ENCODE assay signal across 17 cellular contexts in the genomic region with DNA sequence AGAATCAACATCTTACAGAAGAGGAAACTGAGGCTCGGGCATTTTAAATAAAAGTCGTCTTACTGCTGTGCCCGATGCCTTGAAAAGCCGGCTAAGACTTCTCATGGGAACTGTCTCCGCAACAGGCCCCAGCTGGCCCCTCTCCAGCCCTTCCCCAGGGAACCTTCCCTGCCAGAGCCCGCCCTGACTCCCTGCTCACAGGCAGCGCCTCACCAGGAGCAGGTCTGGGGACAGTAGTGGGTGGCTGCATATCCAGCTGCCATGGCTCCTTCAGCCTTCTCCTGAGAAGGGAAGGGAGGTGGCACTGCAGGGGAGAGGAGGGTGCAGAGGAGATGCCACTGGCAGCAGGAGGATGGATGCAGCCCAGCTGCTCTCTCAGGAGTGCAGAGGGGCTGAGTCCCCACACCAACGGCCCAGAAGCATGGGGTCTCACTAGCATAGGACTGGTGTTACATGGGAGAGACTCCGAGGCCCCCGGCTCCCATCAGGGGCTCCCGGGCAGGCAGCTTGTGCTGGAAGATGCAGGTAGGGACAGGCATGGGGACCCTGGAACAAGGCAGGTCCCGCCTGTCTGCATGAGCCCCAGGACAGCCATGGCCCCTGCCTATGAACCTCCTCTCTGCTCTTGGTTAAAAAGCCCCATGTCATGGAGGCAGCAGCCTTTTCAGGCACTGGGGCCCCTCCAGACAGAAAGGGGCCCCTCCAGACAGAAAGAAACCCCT.
DNase-seq lines count a peak whose midpoint lies in the region; ATAC-seq and TF ChIP-seq lines count a peak whose summit lies in the region.
"Had no signal": no experiment of that assay in that cellular context is flagged by ENCODE, and none has a peak within 500 bp of the region (broad histone marks: within the 10 kb centered on the region; RNA-seq: fewer than 3 reads in every experiment).

No MANE protein-coding gene starts in this region.

- H3K36me3 ChIP-seq in gastroesophageal sphincter = no peaks in the 10 kb centered on the region

- DNase-seq in stimulated activated naive CD8-positive, alpha-beta T cell treated with anti-CD3 and anti-CD28 coated beads, Interleukin-15, amount 100 ng/mL, for 72 hours = no peak
- DNase-seq in stimulated activated naive CD8-positive, alpha-beta T cell treated with anti-CD3 and anti-CD28 coated beads, Interleukin-15, Interleukin-2, amounts not matched to agents 100 U/mL and 50 U/mL, for 24 hours = no peak
- DNase-seq in NCI-H69 (lab: John Stamatoyannopoulos, UW) (peak; percentile 0), iPS-NIHi11 (ENCODE audit: low spot score) (peak; percentile 1), NCI-H2081 treated with DMSO at 0.1 percent for 48 hours (lab: John Stamatoyannopoulos, UW) (no peak), NCI-H128 (lab: John Stamatoyannopoulos, UW; ENCODE audit: unreplicated experiment) (no peak)
- no peak for DNase-seq in stimulated activated effector memory CD8-positive, alpha-beta T cell treated with anti-CD3 and anti-CD28 coated beads, Interleukin-12 subunit alpha, Interleukin-12 subunit beta, amount 100 ng/mL, for 72 hours (ENCODE audit: low spot score in 2 of 2)
- DNase-seq: AML-193, DMS79, NCI-H1417 treated with DMSO at 0.1 percent for 48 hours, NCI-H2029 treated with DMSO at 0.1 percent for 48 hours, NCI-H345, RPMI8226, SIG-M5 had no signal

- TF ChIP-seq EP300 in gastroesophageal sphincter (IDR thresholded peaks at IDR 0.05) = no peak

- no peak for TF ChIP-seq POLR2A in gastroesophageal sphincter (IDR thresholded peaks at IDR 0.05)

- peaks cover 12% of the 10 kb centered on the region for H3K27me3 Mint-ChIP-seq in stimulated activated naive CD8-positive, alpha-beta T cell treated with anti-CD3 and anti-CD28 coated beads, Interleukin-15, amount 100 ng/mL, for 72 hours

- no peaks in the 10 kb centered on the region for H3K36me3 Mint-ChIP-seq in stimulated activated effector memory CD8-positive, alpha-beta T cell treated with anti-CD3 and anti-CD28 coated beads, Interleukin-12 subunit alpha, Interleukin-12 subunit beta, amount 100 ng/mL, for 72 hours
- H3K36me3 Mint-ChIP-seq: CD14-positive monocyte had no signal

- H3K27me3 ChIP-seq in gastroesophageal sphincter = no peaks in the 10 kb centered on the region

- TF ChIP-seq CTCF in gastroesophageal sphincter (IDR thresholded peaks at IDR 0.05) = no peak

- ATAC-seq in stimulated activated naive CD8-positive, alpha-beta T cell treated with anti-CD3 and anti-CD28 coated beads, Interleukin-15, amount 100 ng/mL, for 72 hours = peak; percentile 24
- no peak for ATAC-seq in stimulated activated naive CD8-positive, alpha-beta T cell treated with anti-CD3 and anti-CD28 coated beads, Interleukin-15, Interleukin-2, amounts not matched to agents 100 U/mL and 50 U/mL, for 24 hours
- peak; percentile 37 for ATAC-seq in stimulated activated effector memory CD8-positive, alpha-beta T cell treated with anti-CD3 and anti-CD28 coated beads, Interleukin-12 subunit alpha, Interleukin-12 subunit beta, amount 100 ng/mL, for 72 hours
- ATAC-seq in gastroesophageal sphincter = no peak

- H3K4me3 Mint-ChIP-seq in stimulated activated naive CD8-positive, alpha-beta T cell treated with anti-CD3 and anti-CD28 coated beads, Interleukin-15, amount 100 ng/mL, for 72 hours = no peak overlapping the region
- H3K4me3 Mint-ChIP-seq in stimulated activated effector memory CD8-positive, alpha-beta T cell treated with anti-CD3 and anti-CD28 coated beads, Interleukin-12 subunit alpha, Interleukin-12 subunit beta, amount 100 ng/mL, for 72 hours = no peak overlapping the region
- H3K4me3 Mint-ChIP-seq: CD14-positive monocyte had no signal

- H3K9me3 ChIP-seq in gastroesophageal sphincter = no peaks in the 10 kb centered on the region

- WGBS in gastroesophageal sphincter (ENCODE audit: low coverage in 1 of 2), 2 donors = no CpG with 5 or more reads among the region's 12 CpGs

- H3K4me1 Mint-ChIP-seq in stimulated activated naive CD8-positive, alpha-beta T cell treated with anti-CD3 and anti-CD28 coated beads, Interleukin-15, amount 100 ng/mL, for 72 hours = no peaks in the 10 kb centered on the region
- H3K4me1 Mint-ChIP-seq in stimulated activated effector memory CD8-positive, alpha-beta T cell treated with anti-CD3 and anti-CD28 coated beads, Interleukin-12 subunit alpha, Interleukin-12 subunit beta, amount 100 ng/mL, for 72 hours = no peaks in the 10 kb centered on the region

- H3K4me1 ChIP-seq in gastroesophageal sphincter = no peaks in the 10 kb centered on the region

- H3K27ac Mint-ChIP-seq in stimulated activated naive CD8-positive, alpha-beta T cell treated with anti-CD3 and anti-CD28 coated beads, Interleukin-15, amount 100 ng/mL, for 72 hours = no peak overlapping the region
- H3K27ac Mint-ChIP-seq in stimulated activated effector memory CD8-positive, alpha-beta T cell treated with anti-CD3 and anti-CD28 coated beads, Interleukin-12 subunit alpha, Interleukin-12 subunit beta, amount 100 ng/mL, for 72 hours = no peak overlapping the region

- H3K9me3 Mint-ChIP-seq in stimulated activated naive CD8-positive, alpha-beta T cell treated with anti-CD3 and anti-CD28 coated beads, Interleukin-15, amount 100 ng/mL, for 72 hours = no peaks in the 10 kb centered on the region
- no peaks in the 10 kb centered on the region for H3K9me3 Mint-ChIP-seq in stimulated activated effector memory CD8-positive, alpha-beta T cell treated with anti-CD3 and anti-CD28 coated beads, Interleukin-12 subunit alpha, Interleukin-12 subunit beta, amount 100 ng/mL, for 72 hours

- H3K27ac ChIP-seq in gastroesophageal sphincter = no peak overlapping the region

- no peak overlapping the region for H3K4me3 ChIP-seq in gastroesophageal sphincter
- H3K4me3 ChIP-seq: K562 had no signal

Comparison
In these comparisons a context has a peak if more than half of its experiments do, and no peak if none do; other contexts are left out.
1. ATAC-seq: peak in stimulated activated naive CD8-positive, alpha-beta T cell treated with anti-CD3 and anti-CD28 coated beads, Interleukin-15, amount 100 ng/mL, for 72 hours (single experiment) and stimulated activated effector memory CD8-positive, alpha-beta T cell treated with anti-CD3 and anti-CD28 coated beads, Interleukin-12 subunit alpha, Interleukin-12 subunit beta, amount 100 ng/mL, for 72 hours (single experiment); none in stimulated activated naive CD8-positive, alpha-beta T cell treated with anti-CD3 and anti-CD28 coated beads, Interleukin-15, Interleukin-2, amounts not matched to agents 100 U/mL and 50 U/mL, for 24 hours (single experiment) and gastroesophageal sphincter (single experiment).
2. DNase-seq: peak in NCI-H69 (single experiment) and iPS-NIHi11 (single experiment); none in stimulated activated naive CD8-positive, alpha-beta T cell treated with anti-CD3 and anti-CD28 coated beads, Interleukin-15, amount 100 ng/mL, for 72 hours (0 of 2), stimulated activated naive CD8-positive, alpha-beta T cell treated with anti-CD3 and anti-CD28 coated beads, Interleukin-15, Interleukin-2, amounts not matched to agents 100 U/mL and 50 U/mL, for 24 hours (single experiment), stimulated activated effector memory CD8-positive, alpha-beta T cell treated with anti-CD3 and anti-CD28 coated beads, Interleukin-12 subunit alpha, Interleukin-12 subunit beta, amount 100 ng/mL, for 72 hours (0 of 2), NCI-H2081 treated with DMSO at 0.1 percent for 48 hours (single experiment) and NCI-H128 (single experiment).